ENCODE assay signal across 1 cellular context in genomic region chr19:8044018-8044417, GRCh38.
A peak's percentile ranks its signal among the peaks of the same experiment; 100 is the strongest.
TF ChIP-seq lines count a peak whose summit lies in the region.

No MANE protein-coding gene starts in this region.

TF ChIP-seq in K562, 482 proteins besides CTCF, POLR2A, EP300 and RAD21:
- TF ChIP-seq EGR1 (conservative IDR thresholded peaks at IDR 0.05) (peak; percentile 43), ZNF778 (CRISPR knock-in tag; IDR thresholded peaks at IDR 0.05) (no peak)
TF ChIP-seq in K562: peak in this region for 1.
